In the genomic region with DNA sequence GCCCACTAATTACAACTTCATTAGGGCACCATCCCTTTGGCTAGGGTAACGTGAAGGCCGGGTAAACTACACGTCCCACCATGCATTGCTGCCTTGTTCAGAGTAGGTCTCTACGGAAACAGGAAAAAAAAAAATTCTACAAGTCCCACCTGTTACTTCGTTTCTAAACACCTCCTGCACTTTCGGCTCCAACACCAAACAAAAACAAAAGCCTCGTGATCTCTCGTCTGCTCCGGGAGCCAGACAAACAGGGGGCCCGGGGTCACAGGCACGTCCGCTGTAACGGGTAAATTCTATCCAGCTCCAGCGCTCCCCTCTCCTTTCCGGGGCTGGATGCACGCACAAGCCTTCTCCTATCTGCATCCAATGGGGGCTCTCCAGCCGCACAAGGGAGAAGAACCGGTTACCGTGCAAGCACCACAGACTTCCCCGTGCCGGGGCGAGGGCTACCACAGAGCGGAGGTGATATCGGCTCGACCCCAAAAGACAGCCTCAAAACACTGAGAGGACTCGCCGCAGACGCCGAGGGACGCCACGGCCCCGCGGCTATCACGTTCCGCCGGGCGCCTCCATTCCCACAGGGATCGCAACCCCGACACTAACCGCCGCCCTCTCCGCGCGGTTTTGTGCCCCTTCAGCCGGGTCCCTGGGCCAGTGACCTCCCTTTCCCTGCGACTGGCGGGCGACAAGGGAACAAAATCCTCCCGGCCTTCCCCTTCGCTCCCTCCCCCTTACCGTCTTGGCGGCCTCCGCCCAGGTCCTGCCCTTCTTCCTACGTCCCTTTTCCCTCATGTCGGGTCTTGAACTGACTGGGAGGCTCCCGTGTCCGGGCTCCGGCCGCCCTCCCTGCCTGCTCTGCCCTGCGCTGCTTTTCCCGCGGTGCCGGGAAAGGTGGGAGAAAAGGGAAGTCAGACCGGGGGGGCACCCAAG, we compare ENCODE assay signal across 1 cellular context.
A peak's percentile ranks its signal among the peaks of the same experiment; 100 is the strongest.
TF ChIP-seq lines count a peak whose summit lies in the region.

No MANE protein-coding gene starts in this region.

TF ChIP-seq in K562, 482 proteins besides CTCF, POLR2A, EP300 and RAD21 (continued from another document):
- TF ChIP-seq ZNF324 (CRISPR knock-in tag; IDR thresholded peaks at IDR 0.05): no peak
- no peak for TF ChIP-seq CBFA2T3 (IDR thresholded peaks at IDR 0.05)
- no peak for TF ChIP-seq ZNF507 (tag; conservative IDR thresholded peaks at IDR 0.05)
- TF ChIP-seq HDAC6 (IDR thresholded peaks at IDR 0.05; ENCODE audit: low read depth, low read length): no peak
- peak; percentile 98 for TF ChIP-seq ZC3H4 (CRISPR knock-in tag; IDR thresholded peaks at IDR 0.05; ENCODE audit: borderline replicate concordance)
- TF ChIP-seq ZKSCAN1 (IDR thresholded peaks at IDR 0.05; ENCODE audit: low read depth, low read length): no peak
- TF ChIP-seq PYGO2 (tag; IDR thresholded peaks at IDR 0.05): no peak
- TF ChIP-seq ZNF436 (CRISPR knock-in tag; IDR thresholded peaks at IDR 0.05): no peak
- TF ChIP-seq BRD9 (IDR thresholded peaks at IDR 0.05; ENCODE audit: low read depth, partially characterized antibody): no peak
- TF ChIP-seq, protein P1, sequence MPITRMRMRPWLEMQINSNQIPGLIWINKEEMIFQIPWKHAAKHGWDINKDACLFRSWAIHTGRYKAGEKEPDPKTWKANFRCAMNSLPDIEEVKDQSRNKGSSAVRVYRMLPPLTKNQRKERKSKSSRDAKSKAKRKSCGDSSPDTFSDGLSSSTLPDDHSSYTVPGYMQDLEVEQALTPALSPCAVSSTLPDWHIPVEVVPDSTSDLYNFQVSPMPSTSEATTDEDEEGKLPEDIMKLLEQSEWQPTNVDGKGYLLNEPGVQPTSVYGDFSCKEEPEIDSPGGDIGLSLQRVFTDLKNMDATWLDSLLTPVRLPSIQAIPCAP (CRISPR knock-in tag; IDR thresholded peaks at IDR 0.05; ENCODE audit: borderline replicate concordance): 0 out of 2 replicates have a peak, but pooled peaks have one; percentile 21
- TF ChIP-seq, protein P2, sequence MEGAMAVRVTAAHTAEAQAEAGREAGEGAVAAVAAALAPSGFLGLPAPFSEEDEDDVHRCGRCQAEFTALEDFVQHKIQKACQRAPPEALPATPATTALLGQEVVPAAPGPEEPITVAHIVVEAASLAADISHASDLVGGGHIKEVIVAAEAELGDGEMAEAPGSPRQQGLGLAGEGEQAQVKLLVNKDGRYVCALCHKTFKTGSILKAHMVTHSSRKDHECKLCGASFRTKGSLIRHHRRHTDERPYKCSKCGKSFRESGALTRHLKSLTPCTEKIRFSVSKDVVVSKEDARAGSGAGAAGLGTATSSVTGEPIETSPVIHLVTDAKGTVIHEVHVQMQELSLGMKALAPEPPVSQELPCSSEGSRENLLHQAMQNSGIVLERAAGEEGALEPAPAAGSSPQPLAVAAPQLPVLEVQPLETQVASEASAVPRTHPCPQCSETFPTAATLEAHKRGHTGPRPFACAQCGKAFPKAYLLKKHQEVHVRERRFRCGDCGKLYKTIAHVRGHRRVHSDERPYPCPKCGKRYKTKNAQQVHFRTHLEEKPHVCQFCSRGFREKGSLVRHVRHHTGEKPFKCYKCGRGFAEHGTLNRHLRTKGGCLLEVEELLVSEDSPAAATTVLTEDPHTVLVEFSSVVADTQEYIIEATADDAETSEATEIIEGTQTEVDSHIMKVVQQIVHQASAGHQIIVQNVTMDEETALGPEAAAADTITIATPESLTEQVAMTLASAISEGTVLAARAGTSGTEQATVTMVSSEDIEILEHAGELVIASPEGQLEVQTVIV (CRISPR knock-in tag; IDR thresholded peaks at IDR 0.05; ENCODE audit: borderline replicate concordance): no peak
- TF ChIP-seq ZNF561 (CRISPR knock-in tag; conservative IDR thresholded peaks at IDR 0.05): no peak
- TF ChIP-seq ZNF24 (IDR thresholded peaks at IDR 0.05): no peak
- no peak for TF ChIP-seq NR2C2 (CRISPR knock-in tag; IDR thresholded peaks at IDR 0.05)
- TF ChIP-seq NR2C2 (tag; IDR thresholded peaks at IDR 0.05): no peak; the same call in 1 of the 2 replicates
- no peak for TF ChIP-seq ZNF589 (CRISPR knock-in tag; IDR thresholded peaks at IDR 0.05; ENCODE audit: low read depth)
- TF ChIP-seq MTA2 (IDR thresholded peaks at IDR 0.05; ENCODE audit: low read depth): no peak
- TF ChIP-seq, protein P3, sequence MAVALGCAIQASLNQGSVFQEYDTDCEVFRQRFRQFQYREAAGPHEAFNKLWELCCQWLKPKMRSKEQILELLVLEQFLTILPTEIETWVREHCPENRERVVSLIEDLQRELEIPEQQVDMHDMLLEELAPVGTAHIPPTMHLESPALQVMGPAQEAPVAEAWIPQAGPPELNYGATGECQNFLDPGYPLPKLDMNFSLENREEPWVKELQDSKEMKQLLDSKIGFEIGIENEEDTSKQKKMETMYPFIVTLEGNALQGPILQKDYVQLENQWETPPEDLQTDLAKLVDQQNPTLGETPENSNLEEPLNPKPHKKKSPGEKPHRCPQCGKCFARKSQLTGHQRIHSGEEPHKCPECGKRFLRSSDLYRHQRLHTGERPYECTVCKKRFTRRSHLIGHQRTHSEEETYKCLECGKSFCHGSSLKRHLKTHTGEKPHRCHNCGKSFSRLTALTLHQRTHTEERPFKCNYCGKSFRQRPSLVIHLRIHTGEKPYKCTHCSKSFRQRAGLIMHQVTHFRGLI (CRISPR knock-in tag; IDR thresholded peaks at IDR 0.05): no peak
- no peak for TF ChIP-seq ZZZ3 (IDR thresholded peaks at IDR 0.05)
- TF ChIP-seq, protein P4, sequence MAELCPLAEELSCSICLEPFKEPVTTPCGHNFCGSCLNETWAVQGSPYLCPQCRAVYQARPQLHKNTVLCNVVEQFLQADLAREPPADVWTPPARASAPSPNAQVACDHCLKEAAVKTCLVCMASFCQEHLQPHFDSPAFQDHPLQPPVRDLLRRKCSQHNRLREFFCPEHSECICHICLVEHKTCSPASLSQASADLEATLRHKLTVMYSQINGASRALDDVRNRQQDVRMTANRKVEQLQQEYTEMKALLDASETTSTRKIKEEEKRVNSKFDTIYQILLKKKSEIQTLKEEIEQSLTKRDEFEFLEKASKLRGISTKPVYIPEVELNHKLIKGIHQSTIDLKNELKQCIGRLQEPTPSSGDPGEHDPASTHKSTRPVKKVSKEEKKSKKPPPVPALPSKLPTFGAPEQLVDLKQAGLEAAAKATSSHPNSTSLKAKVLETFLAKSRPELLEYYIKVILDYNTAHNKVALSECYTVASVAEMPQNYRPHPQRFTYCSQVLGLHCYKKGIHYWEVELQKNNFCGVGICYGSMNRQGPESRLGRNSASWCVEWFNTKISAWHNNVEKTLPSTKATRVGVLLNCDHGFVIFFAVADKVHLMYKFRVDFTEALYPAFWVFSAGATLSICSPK (IDR thresholded peaks at IDR 0.05; ENCODE audit: borderline replicate concordance): no peak
- no peak for TF ChIP-seq CEBPG (CRISPR knock-in tag; IDR thresholded peaks at IDR 0.05)
- TF ChIP-seq CEBPG (tag; conservative IDR thresholded peaks at IDR 0.05 in 1 of 2, IDR thresholded peaks at IDR 0.05 in 1 of 2): no peak
- TF ChIP-seq WHSC1 (IDR thresholded peaks at IDR 0.05; ENCODE audit: low read length): no peak
- TF ChIP-seq FOXA3 (CRISPR knock-in tag; conservative IDR thresholded peaks at IDR 0.05 in 1 of 2, IDR thresholded peaks at IDR 0.05 in 1 of 2): peak in 1 of 2 experiments; percentile 73; a peak in 2 of 4 replicates
- no peak for TF ChIP-seq YBX1 (IDR thresholded peaks at IDR 0.05)
- no peak for TF ChIP-seq GTF2F1 (IDR thresholded peaks at IDR 0.05; ENCODE audit: low read depth, low read length)
- TF ChIP-seq, protein P5, sequence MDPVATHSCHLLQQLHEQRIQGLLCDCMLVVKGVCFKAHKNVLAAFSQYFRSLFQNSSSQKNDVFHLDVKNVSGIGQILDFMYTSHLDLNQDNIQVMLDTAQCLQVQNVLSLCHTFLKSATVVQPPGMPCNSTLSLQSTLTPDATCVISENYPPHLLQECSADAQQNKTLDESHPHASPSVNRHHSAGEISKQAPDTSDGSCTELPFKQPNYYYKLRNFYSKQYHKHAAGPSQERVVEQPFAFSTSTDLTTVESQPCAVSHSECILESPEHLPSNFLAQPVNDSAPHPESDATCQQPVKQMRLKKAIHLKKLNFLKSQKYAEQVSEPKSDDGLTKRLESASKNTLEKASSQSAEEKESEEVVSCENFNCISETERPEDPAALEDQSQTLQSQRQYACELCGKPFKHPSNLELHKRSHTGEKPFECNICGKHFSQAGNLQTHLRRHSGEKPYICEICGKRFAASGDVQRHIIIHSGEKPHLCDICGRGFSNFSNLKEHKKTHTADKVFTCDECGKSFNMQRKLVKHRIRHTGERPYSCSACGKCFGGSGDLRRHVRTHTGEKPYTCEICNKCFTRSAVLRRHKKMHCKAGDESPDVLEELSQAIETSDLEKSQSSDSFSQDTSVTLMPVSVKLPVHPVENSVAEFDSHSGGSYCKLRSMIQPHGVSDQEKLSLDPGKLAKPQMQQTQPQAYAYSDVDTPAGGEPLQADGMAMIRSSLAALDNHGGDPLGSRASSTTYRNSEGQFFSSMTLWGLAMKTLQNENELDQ (CRISPR knock-in tag; IDR thresholded peaks at IDR 0.05; ENCODE audit: borderline replicate concordance): 0 out of 2 replicates have a peak, but pooled peaks have one; percentile 54
- TF ChIP-seq CSDE1 (IDR thresholded peaks at IDR 0.05): no peak
- TF ChIP-seq SP1 (CRISPR knock-in tag; IDR thresholded peaks at IDR 0.05): no peak; the same call in 1 of the 2 replicates
